ENCODE assay signal across 30 cellular contexts in genomic region chr3:136457793-136458192, GRCh38.
"Had no signal": no experiment of that assay in that cellular context is flagged by ENCODE, and none has a peak within 500 bp of the region (broad histone marks: within the 10 kb centered on the region; RNA-seq: fewer than 3 reads in every experiment).

No MANE protein-coding gene starts in this region.

- H3K27me3 Mint-ChIP-seq: activated B cell treated with CpG ODN at 0.5 μM for 24 hours; activated CD8-positive, alpha-beta T cell treated with anti-CD3 and anti-CD28 coated beads for 36 hours; activated naive CD8-positive, alpha-beta T cell; activated T-helper 17 cell treated with anti-CD3 and anti-CD28 coated beads, Interleukin-2, amount 50 U/mL, for 72 hours had no signal

- H3K27me3 ChIP-seq: brain microvascular endothelial cell, colonic mucosa had no signal

- H3K4me3 Mint-ChIP-seq: activated B cell treated with CpG ODN at 0.5 μM for 24 hours; activated CD8-positive, alpha-beta T cell treated with anti-CD3 and anti-CD28 coated beads for 36 hours; activated naive CD8-positive, alpha-beta T cell; activated T-cell treated with anti-CD3 and anti-CD28 coated beads, Interleukin-2, amount 50 U/mL, for 4 hours; activated T-helper 17 cell treated with anti-CD3 and anti-CD28 coated beads, Interleukin-2, amount 50 U/mL, for 72 hours; T-helper 1 cell treated with Interleukin-12 subunit alpha and Interleukin-12 subunit beta and Interleukin-4 antibody, amounts not matched to agents 30 μg/mL and 1 μg/mL, for 36 hours; T-helper 2 cell treated with Interferon-gamma antibody and Interleukin-4, amounts not matched to agents 5 μg/mL and 100 μg/mL, for 36 hours had no signal

- ATAC-seq: activated CD4-positive, CD25-positive, alpha-beta regulatory T cell treated with anti-CD3 and anti-CD28 coated beads, Interleukin-2, amount 50 U/mL, for 24 hours; activated CD8-positive, alpha-beta T cell treated with anti-CD3 and anti-CD28 coated beads for 36 hours; activated T-cell treated with anti-CD3 and anti-CD28 coated beads, Interleukin-2, amount 50 U/mL, for 4 hours; activated T-helper 17 cell treated with anti-CD3 and anti-CD28 coated beads, Interleukin-2, amount 50 U/mL, for 72 hours; esophagus mucosa had no signal

- H3K27ac Mint-ChIP-seq: activated B cell treated with CpG ODN at 0.5 μM for 24 hours; activated CD8-positive, alpha-beta T cell treated with anti-CD3 and anti-CD28 coated beads for 36 hours; activated naive CD8-positive, alpha-beta T cell; activated T-helper 17 cell treated with anti-CD3 and anti-CD28 coated beads, Interleukin-2, amount 50 U/mL, for 72 hours; T-helper 2 cell treated with Interferon-gamma antibody and Interleukin-4, amounts not matched to agents 5 μg/mL and 100 μg/mL, for 36 hours had no signal

- DNase-seq: activated B cell treated with CpG ODN at 0.5 μM for 24 hours; activated CD4-positive, alpha-beta T cell treated with anti-CD3 and anti-CD28 coated beads for 48 hours; activated CD4-positive, alpha-beta T cell treated with anti-CD3 and anti-CD28 coated beads, Interleukin-2, amount 50 U/mL, for 1 hour; activated CD4-positive, alpha-beta T cell treated with anti-CD3 and anti-CD28 coated beads, Interleukin-2, amount 50 U/mL, for 48 hours; activated CD8-positive, alpha-beta memory T cell treated with anti-CD3 and anti-CD28 coated beads for 24 hours; activated CD8-positive, alpha-beta T cell treated with anti-CD3 and anti-CD28 coated beads for 36 hours; activated effector memory CD4-positive, alpha-beta T cell treated with Interleukin-2 at 50 U/mL for 16 hours; activated gamma-delta T cell treated with Interleukin-2 at 50 U/mL for 16 hours; activated naive CD4-positive, alpha-beta T cell treated with anti-CD3 and anti-CD28 coated beads, Interleukin-2, amount 50 U/mL, for 16 hours; activated naive CD4-positive, alpha-beta T cell treated with Interleukin-2 at 50 U/mL for 16 hours; activated T-cell treated with anti-CD3 and anti-CD28 coated beads, Interleukin-2, amount 50 U/mL, for 4 hours; amniotic stem cell; anterior cingulate cortex; brain microvascular endothelial cell; colonic mucosa; effector CD8-positive, alpha-beta T cell; foreskin fibroblast; head of caudate nucleus; T1000; WERI-Rb-1 had no signal

- H3K36me3 ChIP-seq: colonic mucosa had no signal

- H3K4me1 Mint-ChIP-seq: activated B cell treated with CpG ODN at 0.5 μM for 24 hours; activated T-helper 17 cell treated with anti-CD3 and anti-CD28 coated beads, Interleukin-2, amount 50 U/mL, for 72 hours had no signal

- H3K27ac ChIP-seq: brain microvascular endothelial cell, colonic mucosa, WERI-Rb-1 had no signal

- H3K4me1 ChIP-seq: colonic mucosa had no signal

- H3K4me3 ChIP-seq: colonic mucosa had no signal

- FAIRE-seq: astrocyte, bronchial epithelial cell, endometrium, frontal cortex had no signal
